ENCODE assay signal across 38 cellular contexts in the genomic region with DNA sequence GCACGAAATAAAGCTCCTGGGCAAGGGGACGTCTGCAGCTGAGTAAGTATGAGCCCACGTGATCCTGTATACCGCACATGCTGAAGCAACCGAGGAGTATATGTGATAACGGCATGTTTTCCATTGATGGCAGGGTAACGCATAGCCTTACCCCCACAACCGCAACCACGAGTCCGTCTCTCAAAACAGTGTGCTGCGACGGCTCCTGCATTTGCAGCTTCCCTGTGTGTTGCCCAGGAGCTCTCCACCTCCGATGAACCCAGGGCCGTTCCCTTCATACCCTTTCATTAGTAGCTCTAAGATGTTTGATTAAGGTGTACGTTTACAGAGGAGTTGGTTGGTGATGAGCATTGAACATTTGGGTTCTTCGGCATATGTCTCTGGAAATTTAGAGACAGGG.
"Had no signal": no experiment of that assay in that cellular context is flagged by ENCODE, and none has a peak within 500 bp of the region (broad histone marks: within the 10 kb centered on the region; RNA-seq: fewer than 3 reads in every experiment).

No MANE protein-coding gene starts in this region.

- ATAC-seq: activated CD4-positive, alpha-beta T cell treated with anti-CD3 and anti-CD28 coated beads for 36 hours; activated CD8-positive, alpha-beta memory T cell treated with anti-CD3 and anti-CD28 coated beads, Interleukin-2, amount 10 ng/mL, durations not matched to agents 7 days and 5 days; activated CD8-positive, alpha-beta T cell treated with anti-CD3 and anti-CD28 coated beads, Interleukin-2, amount 10 ng/mL, durations not matched to agents 7 days and 5 days; activated naive CD8-positive, alpha-beta T cell treated with anti-CD3 and anti-CD28 coated beads, Interleukin-2, amount 50 U/mL, for 24 hours had no signal

- H3K4me3 ChIP-seq: ascending aorta, cardiac muscle cell had no signal

- H3K4me3 Mint-ChIP-seq: activated B cell treated with CpG ODN at 0.5 μM for 24 hours; activated CD4-positive, alpha-beta memory T cell treated with anti-CD3 and anti-CD28 coated beads, Interleukin-2, amount 10 ng/mL, durations not matched to agents 7 days and 5 days; activated CD4-positive, alpha-beta T cell treated with anti-CD3 and anti-CD28 coated beads for 36 hours; activated CD4-positive, alpha-beta T cell treated with anti-CD3 and anti-CD28 coated beads, Interleukin-2, amount 10 ng/mL, durations not matched to agents 7 days and 5 days; activated CD8-positive, alpha-beta memory T cell treated with anti-CD3 and anti-CD28 coated beads, Interleukin-2, amount 10 ng/mL, durations not matched to agents 7 days and 5 days; activated CD8-positive, alpha-beta T cell treated with anti-CD3 and anti-CD28 coated beads, Interleukin-2, amount 10 ng/mL, durations not matched to agents 7 days and 5 days; activated naive CD4-positive, alpha-beta T cell treated with anti-CD3 and anti-CD28 coated beads, Interleukin-2, amount 10 ng/mL, durations not matched to agents 7 days and 5 days; activated naive CD4-positive, alpha-beta T cell treated with anti-CD3 and anti-CD28 coated beads, Interleukin-2, amount 50 U/mL, for 24 hours; activated naive CD8-positive, alpha-beta T cell; activated naive CD8-positive, alpha-beta T cell treated with anti-CD3 and anti-CD28 coated beads, Interleukin-2, amount 10 ng/mL, durations not matched to agents 7 days and 5 days; activated naive CD8-positive, alpha-beta T cell treated with anti-CD3 and anti-CD28 coated beads, Interleukin-2, amount 50 U/mL, for 24 hours; activated T-cell treated with anti-CD3 and anti-CD28 coated beads, Interleukin-2, amount 50 U/mL, for 24 hours; brain; central memory CD8-positive, alpha-beta T cell; T-helper 1 cell treated with Interleukin-12 subunit alpha and Interleukin-12 subunit beta and Interleukin-4 antibody, amounts not matched to agents 30 μg/mL and 1 μg/mL, for 36 hours; T-helper 2 cell treated with Interferon-gamma antibody and Interleukin-4, amounts not matched to agents 5 μg/mL and 100 μg/mL, for 36 hours had no signal

- H3K27ac ChIP-seq: ascending aorta, cardiac muscle cell, VCaP had no signal

- H3K36me3 ChIP-seq: cardiac muscle cell had no signal

- H3K27me3 ChIP-seq: ascending aorta, cardiac muscle cell had no signal

- H3K27ac Mint-ChIP-seq: activated B cell treated with CpG ODN at 0.5 μM for 24 hours; activated CD4-positive, alpha-beta memory T cell treated with anti-CD3 and anti-CD28 coated beads, Interleukin-2, amount 10 ng/mL, durations not matched to agents 7 days and 5 days; activated CD4-positive, alpha-beta T cell treated with anti-CD3 and anti-CD28 coated beads for 36 hours; activated CD4-positive, alpha-beta T cell treated with anti-CD3 and anti-CD28 coated beads, Interleukin-2, amount 10 ng/mL, durations not matched to agents 7 days and 5 days; activated CD8-positive, alpha-beta memory T cell treated with anti-CD3 and anti-CD28 coated beads, Interleukin-2, amount 10 ng/mL, durations not matched to agents 7 days and 5 days; activated CD8-positive, alpha-beta T cell treated with anti-CD3 and anti-CD28 coated beads, Interleukin-2, amount 10 ng/mL, durations not matched to agents 7 days and 5 days; activated naive CD4-positive, alpha-beta T cell treated with anti-CD3 and anti-CD28 coated beads, Interleukin-2, amount 10 ng/mL, durations not matched to agents 7 days and 5 days; activated naive CD4-positive, alpha-beta T cell treated with anti-CD3 and anti-CD28 coated beads, Interleukin-2, amount 50 U/mL, for 24 hours; activated naive CD8-positive, alpha-beta T cell; activated naive CD8-positive, alpha-beta T cell treated with anti-CD3 and anti-CD28 coated beads, Interleukin-2, amount 10 ng/mL, durations not matched to agents 7 days and 5 days; activated naive CD8-positive, alpha-beta T cell treated with anti-CD3 and anti-CD28 coated beads, Interleukin-2, amount 50 U/mL, for 24 hours; activated T-cell treated with anti-CD3 and anti-CD28 coated beads, Interleukin-2, amount 50 U/mL, for 24 hours; activated T-helper 2 cell treated with anti-CD3 and anti-CD28 coated beads, Interferon-gamma antibody, Interleukin-2, Interleukin-4, amounts not matched to agents 10 μg/mL and 5 μg/mL and 100 μg/mL, durations not matched to agents 14 hours and 24 hours and 36 hours; brain; T-helper 1 cell treated with Interleukin-12 subunit alpha and Interleukin-12 subunit beta and Interleukin-4 antibody, amounts not matched to agents 30 μg/mL and 1 μg/mL, for 36 hours; T-helper 2 cell treated with Interferon-gamma antibody and Interleukin-4, amounts not matched to agents 5 μg/mL and 100 μg/mL, for 36 hours had no signal

- DNase-seq: activated B cell treated with CpG ODN at 0.5 μM for 24 hours; activated CD4-positive, alpha-beta memory T cell treated with anti-CD3 and anti-CD28 coated beads, Interleukin-2, amount 10 ng/mL, durations not matched to agents 7 days and 5 days; activated CD4-positive, alpha-beta T cell treated with anti-CD3 and anti-CD28 coated beads for 36 hours; activated CD4-positive, alpha-beta T cell treated with anti-CD3 and anti-CD28 coated beads for 48 hours; activated CD4-positive, alpha-beta T cell treated with anti-CD3 and anti-CD28 coated beads, Interleukin-2, amount 10 ng/mL, durations not matched to agents 7 days and 5 days; activated CD4-positive, alpha-beta T cell treated with anti-CD3 and anti-CD28 coated beads, Interleukin-2, amount 50 U/mL, for 48 hours; activated CD4-positive, CD25-positive, alpha-beta regulatory T cell treated with anti-CD3 and anti-CD28 coated beads, Interleukin-2, amount 50 U/mL, for 72 hours; activated CD8-positive, alpha-beta memory T cell treated with anti-CD3 and anti-CD28 coated beads for 24 hours; activated CD8-positive, alpha-beta memory T cell treated with anti-CD3 and anti-CD28 coated beads, Interleukin-2, amount 10 ng/mL, durations not matched to agents 7 days and 5 days; activated CD8-positive, alpha-beta memory T cell treated with anti-CD3 and anti-CD28 coated beads, Interleukin-2, amount 50 U/mL, for 48 hours; activated CD8-positive, alpha-beta T cell treated with anti-CD3 and anti-CD28 coated beads, Interleukin-2, amount 10 ng/mL, durations not matched to agents 7 days and 5 days; activated effector memory CD4-positive, alpha-beta T cell treated with Interleukin-2 at 50 U/mL for 16 hours; activated gamma-delta T cell; activated naive CD4-positive, alpha-beta T cell treated with anti-CD3 and anti-CD28 coated beads, Interleukin-2, amount 10 ng/mL, durations not matched to agents 7 days and 5 days; activated naive CD4-positive, alpha-beta T cell treated with Interleukin-2 at 50 U/mL for 16 hours; activated naive CD8-positive, alpha-beta T cell treated with anti-CD3 and anti-CD28 coated beads, Interleukin-2, amount 10 ng/mL, durations not matched to agents 7 days and 5 days; activated naive CD8-positive, alpha-beta T cell treated with anti-CD3 and anti-CD28 coated beads, Interleukin-2, amount 50 U/mL, for 24 hours; activated T-cell treated with anti-CD3 and anti-CD28 coated beads, Interleukin-2, amount 50 U/mL, for 24 hours; activated T-cell treated with anti-CD3 and anti-CD28 coated beads, Interleukin-2, amount 50 U/mL, for 48 hours; amygdala; anterior cingulate cortex; caudate nucleus; cerebellar nuclear complex; T-helper 1 cell; T-helper 2 cell; T-helper 9 cell had no signal

- FAIRE-seq: bronchial epithelial cell, TTC549 had no signal

- H3K9me3 ChIP-seq: ascending aorta had no signal

- H3K27me3 Mint-ChIP-seq: activated B cell treated with CpG ODN at 0.5 μM for 24 hours; activated CD4-positive, alpha-beta memory T cell treated with anti-CD3 and anti-CD28 coated beads, Interleukin-2, amount 10 ng/mL, durations not matched to agents 7 days and 5 days; activated CD4-positive, alpha-beta T cell treated with anti-CD3 and anti-CD28 coated beads for 36 hours; activated CD4-positive, alpha-beta T cell treated with anti-CD3 and anti-CD28 coated beads, Interleukin-2, amount 10 ng/mL, durations not matched to agents 7 days and 5 days; activated CD8-positive, alpha-beta memory T cell treated with anti-CD3 and anti-CD28 coated beads, Interleukin-2, amount 10 ng/mL, durations not matched to agents 7 days and 5 days; activated naive CD4-positive, alpha-beta T cell treated with anti-CD3 and anti-CD28 coated beads, Interleukin-2, amount 10 ng/mL, durations not matched to agents 7 days and 5 days; activated naive CD4-positive, alpha-beta T cell treated with anti-CD3 and anti-CD28 coated beads, Interleukin-2, amount 50 U/mL, for 24 hours; activated naive CD8-positive, alpha-beta T cell; activated naive CD8-positive, alpha-beta T cell treated with anti-CD3 and anti-CD28 coated beads, Interleukin-2, amount 10 ng/mL, durations not matched to agents 7 days and 5 days; activated naive CD8-positive, alpha-beta T cell treated with anti-CD3 and anti-CD28 coated beads, Interleukin-2, amount 50 U/mL, for 24 hours; activated T-cell treated with anti-CD3 and anti-CD28 coated beads, Interleukin-2, amount 50 U/mL, for 24 hours; central memory CD8-positive, alpha-beta T cell had no signal

- H3K9me3 Mint-ChIP-seq: activated B cell treated with CpG ODN at 0.5 μM for 24 hours; activated CD4-positive, alpha-beta memory T cell treated with anti-CD3 and anti-CD28 coated beads, Interleukin-2, amount 10 ng/mL, durations not matched to agents 7 days and 5 days; activated naive CD4-positive, alpha-beta T cell treated with anti-CD3 and anti-CD28 coated beads, Interleukin-2, amount 50 U/mL, for 24 hours; activated naive CD8-positive, alpha-beta T cell treated with anti-CD3 and anti-CD28 coated beads, Interleukin-2, amount 50 U/mL, for 24 hours; activated T-helper 2 cell treated with anti-CD3 and anti-CD28 coated beads, Interferon-gamma antibody, Interleukin-2, Interleukin-4, amounts not matched to agents 10 μg/mL and 5 μg/mL and 100 μg/mL, durations not matched to agents 14 hours and 24 hours and 36 hours; central memory CD8-positive, alpha-beta T cell; T-helper 1 cell treated with Interleukin-12 subunit alpha and Interleukin-12 subunit beta and Interleukin-4 antibody, amounts not matched to agents 30 μg/mL and 1 μg/mL, for 36 hours; T-helper 2 cell treated with Interferon-gamma antibody and Interleukin-4, amounts not matched to agents 5 μg/mL and 100 μg/mL, for 36 hours had no signal

- H3K4me1 ChIP-seq: ascending aorta had no signal

- H3K4me1 Mint-ChIP-seq: activated CD4-positive, alpha-beta memory T cell treated with anti-CD3 and anti-CD28 coated beads, Interleukin-2, amount 10 ng/mL, durations not matched to agents 7 days and 5 days; activated CD4-positive, alpha-beta T cell treated with anti-CD3 and anti-CD28 coated beads, Interleukin-2, amount 10 ng/mL, durations not matched to agents 7 days and 5 days had no signal
